ENCODE assay signal across 1 cellular context in genomic region chr1:86832409-86832808, GRCh38.
TF ChIP-seq lines count a peak whose summit lies in the region.

No MANE protein-coding gene starts in this region.

TF ChIP-seq in HEK293, 187 proteins besides CTCF, POLR2A, EP300 and RAD21:
- TF ChIP-seq ZNF692 (tag by site-specific recombination; IDR thresholded peaks at IDR 0.05) (no peak), ZBTB17 (tag by site-specific recombination; IDR thresholded peaks at IDR 0.05) (peak; percentile 94)
